Comparison of ENCODE assay signal across 22 cellular contexts in genomic region chr1:53540604-53541262, GRCh38.
"Had no signal": no experiment of that assay in that cellular context is flagged by ENCODE, and none has a peak within 500 bp of the region (broad histone marks: within the 10 kb centered on the region; RNA-seq: fewer than 3 reads in every experiment).

No MANE protein-coding gene starts in this region.

- H3K79me2 ChIP-seq: hepatocyte had no signal

- H3K36me3 ChIP-seq: upper lobe of left lung had no signal

- H2AFZ ChIP-seq: hepatocyte had no signal

- H3K9me3 ChIP-seq: mucosa of descending colon, upper lobe of left lung had no signal

- DNase-seq: activated CD4-positive, alpha-beta T cell treated with anti-CD3 and anti-CD28 coated beads for 36 hours; activated CD4-positive, alpha-beta T cell treated with anti-CD3 and anti-CD28 coated beads, Interleukin-2, amount 50 U/mL, for 4 hours; activated CD8-positive, alpha-beta memory T cell treated with anti-CD3 and anti-CD28 coated beads for 24 hours; activated CD8-positive, alpha-beta memory T cell treated with anti-CD3 and anti-CD28 coated beads, Interleukin-2, amount 50 U/mL, for 4 hours; activated naive CD8-positive, alpha-beta T cell treated with anti-CD3 and anti-CD28 coated beads for 36 hours; activated T-cell treated with anti-CD3 and anti-CD28 coated beads, Interleukin-2, amount 50 U/mL, for 24 hours; dermis blood vessel endothelial cell; effector CD8-positive, alpha-beta T cell; erythroblast; foreskin keratinocyte; mesendoderm; nephron progenitor cell; nucleus accumbens; retina; stimulated activated CD4-positive, alpha-beta T cell treated with anti-CD3 and anti-CD28 coated beads, Interleukin-12 subunit alpha, Interleukin-12 subunit beta, amount 100 ng/mL, for 4 hours; stimulated activated CD4-positive, alpha-beta T cell treated with anti-CD3 and anti-CD28 coated beads, Interleukin-4, amount 100 ng/mL, for 4 hours; stimulated activated naive CD8-positive, alpha-beta T cell treated with anti-CD3 and anti-CD28 coated beads, Interleukin-15, Interleukin-2, amounts not matched to agents 100 U/mL and 50 U/mL, for 24 hours; T-helper 9 cell; upper lobe of left lung had no signal

- H3K4me3 ChIP-seq: hepatocyte, mucosa of descending colon, upper lobe of left lung had no signal

- H3K27ac ChIP-seq: foreskin keratinocyte, hepatocyte, upper lobe of left lung had no signal

- H3K4me2 ChIP-seq: hepatocyte had no signal

- H3K4me1 ChIP-seq: foreskin keratinocyte, upper lobe of left lung had no signal

- H3K27me3 ChIP-seq: hepatocyte, upper lobe of left lung had no signal

- ATAC-seq: activated CD4-positive, alpha-beta T cell treated with anti-CD3 and anti-CD28 coated beads for 36 hours; activated T-helper 17 cell treated with anti-CD3 and anti-CD28 coated beads, Interleukin-2, amount 50 U/mL, for 72 hours; foreskin keratinocyte; mucosa of descending colon; stimulated activated naive CD8-positive, alpha-beta T cell treated with anti-CD3 and anti-CD28 coated beads, Interleukin-15, Interleukin-2, amounts not matched to agents 100 U/mL and 50 U/mL, for 24 hours had no signal
